Comparison of ENCODE assay signal across 22 cellular contexts in genomic region chr12:118013283-118013682, GRCh38. TPM values are rescaled to one million over a fixed set of nuclear protein-coding genes. Genes with fewer than 3 reads are reported as not detected.
"Had no signal": no experiment of that assay in that cellular context is flagged by ENCODE, and none has a peak within 500 bp of the region (broad histone marks: within the 10 kb centered on the region; RNA-seq: fewer than 3 reads in every experiment).

No MANE protein-coding gene starts in this region.

- FAIRE-seq: HepG2 had no signal

- H3K27ac ChIP-seq: RWPE1 had no signal

- ATAC-seq: HepG2, Panc1, SK-N-SH treated with all-trans-retinoic acid at 6 μM for 48 hours had no signal

- H3K9me3 Mint-ChIP-seq: IgD-negative memory B cell had no signal

- H3K36me3 Mint-ChIP-seq: IgD-negative memory B cell had no signal

- DNase-seq: KBM-7, MV-4-11, NCI-H1048, NCI-H1105 treated with DMSO at 0.1 percent for 48 hours, NCI-H1436, NCI-H187, NCI-H2029, NCI-H2081 treated with DMSO at 0.1 percent for 48 hours, NCI-H2171, NCI-H226, NCI-H446, NCI-H510A, NCI-H524 treated with DMSO at 0.1 percent for 48 hours, NCI-H69, NCI-H774, SHP77 had no signal

RNA-seq across cellular contexts. Expression of gene KSR2, which starts 44.5 kb away (rescaled TPM):
- total RNA-seq: HT1080 had no signal
